18 cellular contexts compared by ENCODE assay signal in genomic region chr2:26670931-26671460, GRCh38. TPM values are rescaled to one million over a fixed set of nuclear protein-coding genes. Genes with fewer than 3 reads are reported as not detected.
"Had no signal": no experiment of that assay in that cellular context is flagged by ENCODE, and none has a peak within 500 bp of the region (broad histone marks: within the 10 kb centered on the region; RNA-seq: fewer than 3 reads in every experiment).

No MANE protein-coding gene starts in this region.

- H3K36me3 ChIP-seq: breast epithelium, lower lobe of right lung, neutrophil, tibial nerve, vagina had no signal

- H3K9me3 ChIP-seq: breast epithelium, lower lobe of right lung, neutrophil, vagina had no signal

- H3K4me3 ChIP-seq: breast epithelium, lower lobe of right lung, tibial nerve, vagina had no signal

- ATAC-seq: activated CD8-positive, alpha-beta T cell treated with anti-CD3 and anti-CD28 coated beads for 36 hours; effector memory CD8-positive, alpha-beta T cell; lower lobe of right lung; natural killer cell treated with Interleukin-12 subunit alpha and Interleukin-12 subunit beta and Interleukin-15 and Interleukin-18, amount 100 ng/mL, for 72 hours had no signal

- H3K4me1 ChIP-seq: breast epithelium, lower lobe of right lung, tibial nerve, vagina had no signal

- H3K27ac ChIP-seq: breast epithelium, epithelial cell of prostate, lower lobe of right lung, neutrophil, tibial nerve, vagina had no signal

- DNase-seq: activated CD4-positive, alpha-beta T cell treated with anti-CD3 and anti-CD28 coated beads, Interleukin-2, amount 10 ng/mL, durations not matched to agents 24 days and 14 days; activated CD8-positive, alpha-beta T cell treated with anti-CD3 and anti-CD28 coated beads for 36 hours; activated naive CD4-positive, alpha-beta T cell treated with anti-CD3 and anti-CD28 coated beads, Interleukin-2, amount 50 U/mL, for 16 hours; activated T-cell treated with anti-CD3 and anti-CD28 coated beads, Interleukin-2, amount 50 U/mL, for 1 hour; cerebellar nuclear complex; dermis blood vessel endothelial cell; effector memory CD8-positive, alpha-beta T cell; lower lobe of right lung; retina had no signal

- H3K27me3 ChIP-seq: breast epithelium, vagina had no signal

RNA-seq across cellular contexts. Expression of gene KCNK3, which starts 21.5 kb away (rescaled TPM):
- total RNA-seq: activated CD4-positive, alpha-beta T cell treated with anti-CD3 and anti-CD28 coated beads, Interleukin-2, amount 10 ng/mL, durations not matched to agents 24 days and 14 days; activated CD8-positive, alpha-beta T cell treated with anti-CD3 and anti-CD28 coated beads for 36 hours; activated T-helper 2 cell treated with anti-CD3 and anti-CD28 coated beads, Interferon-gamma antibody, Interleukin-2, Interleukin-4, amounts not matched to agents 10 μg/mL and 5 μg/mL and 100 μg/mL, durations not matched to agents 14 hours and 24 hours and 36 hours; natural killer cell treated with Interleukin-12 subunit alpha and Interleukin-12 subunit beta and Interleukin-15 and Interleukin-18, amount 100 ng/mL, for 72 hours had no signal

RNA-seq across cellular contexts. Expression of gene CIB4, which starts 29.8 kb away (rescaled TPM):
- total RNA-seq: activated CD4-positive, alpha-beta T cell treated with anti-CD3 and anti-CD28 coated beads, Interleukin-2, amount 10 ng/mL, durations not matched to agents 24 days and 14 days; activated CD8-positive, alpha-beta T cell treated with anti-CD3 and anti-CD28 coated beads for 36 hours; activated T-helper 2 cell treated with anti-CD3 and anti-CD28 coated beads, Interferon-gamma antibody, Interleukin-2, Interleukin-4, amounts not matched to agents 10 μg/mL and 5 μg/mL and 100 μg/mL, durations not matched to agents 14 hours and 24 hours and 36 hours; astrocyte; breast epithelium; dermis blood vessel endothelial cell; glomerular endothelial cell; lower lobe of right lung; natural killer cell treated with Interleukin-12 subunit alpha and Interleukin-12 subunit beta and Interleukin-15 and Interleukin-18, amount 100 ng/mL, for 72 hours; tibial nerve; vagina had no signal
